Comparison of ENCODE assay signal across 14 cellular contexts in genomic region chr15:92288755-92289154, GRCh38.
DNase-seq lines count a peak whose midpoint lies in the region; ATAC-seq and TF ChIP-seq lines count a peak whose summit lies in the region.
"Had no signal": no experiment of that assay in that cellular context is flagged by ENCODE, and none has a peak within 500 bp of the region (broad histone marks: within the 10 kb centered on the region; RNA-seq: fewer than 3 reads in every experiment).

No MANE protein-coding gene starts in this region.

- H3K9me3 ChIP-seq in right atrium auricular region = no peaks in the 10 kb centered on the region
- H3K9me3 ChIP-seq: colonic mucosa, right lobe of liver had no signal

- H3K27ac ChIP-seq in right atrium auricular region = no peak overlapping the region
- H3K27ac ChIP-seq: colonic mucosa, HL-60, right lobe of liver had no signal

- no peaks in the 10 kb centered on the region for H3K4me1 ChIP-seq in right atrium auricular region
- H3K4me1 ChIP-seq: colonic mucosa had no signal

- no peaks in the 10 kb centered on the region for H3K36me3 ChIP-seq in right atrium auricular region
- H3K36me3 ChIP-seq: colonic mucosa, right lobe of liver had no signal

- H3K27me3 ChIP-seq in right atrium auricular region = no peaks in the 10 kb centered on the region
- H3K27me3 ChIP-seq: colonic mucosa, right lobe of liver had no signal

- TF ChIP-seq CTCF in right atrium auricular region (IDR thresholded peaks at IDR 0.05) = no peak

- no peak for DNase-seq in right atrium auricular region (ENCODE audit: low spot score)
- no peak for DNase-seq in stimulated activated CD4-positive, alpha-beta T cell treated with anti-CD3 and anti-CD28 coated beads, Interleukin-12 subunit alpha, Interleukin-12 subunit beta, amount 100 ng/mL, for 4 hours
- DNase-seq in HK-2 (ENCODE audit: unreplicated experiment) = no peak
- DNase-seq in NCI-H187 treated with DMSO at 0.1 percent for 48 hours (lab: John Stamatoyannopoulos, UW) = no peak
- DNase-seq: activated CD4-positive, alpha-beta memory T cell treated with anti-CD3 and anti-CD28 coated beads, Interleukin-2, amount 10 ng/mL, durations not matched to agents 7 days and 5 days; colonic mucosa; right lobe of liver; T-helper 1 cell had no signal

- ATAC-seq in GM18498 (IDR thresholded peaks at IDR 0.05; ENCODE audit: unreplicated experiment) = peak; percentile 87
- peak; percentile 65 for ATAC-seq in GM19328 (IDR thresholded peaks at IDR 0.05; ENCODE audit: unreplicated experiment)
- peak; percentile 93 for ATAC-seq in HG02610 (IDR thresholded peaks at IDR 0.05; ENCODE audit: unreplicated experiment)
- ATAC-seq in HG03442 (IDR thresholded peaks at IDR 0.05; ENCODE audit: unreplicated experiment) = peak; percentile 92
- ATAC-seq: activated naive CD4-positive, alpha-beta T cell treated with anti-CD3 and anti-CD28 coated beads, Interleukin-2, amount 50 U/mL, for 72 hours; right lobe of liver had no signal

- no peak overlapping the region for H3K4me3 ChIP-seq in right atrium auricular region
- H3K4me3 ChIP-seq: colonic mucosa, right lobe of liver had no signal
